ENCODE assay signal across 11 cellular contexts in genomic region chr15:52233405-52233804, GRCh38.
A peak's percentile ranks its signal among the peaks of the same experiment; 100 is the strongest.
DNase-seq lines count a peak whose midpoint lies in the region; ATAC-seq and TF ChIP-seq lines count a peak whose summit lies in the region.
"Had no signal": no experiment of that assay in that cellular context is flagged by ENCODE, and none has a peak within 500 bp of the region (broad histone marks: within the 10 kb centered on the region; RNA-seq: fewer than 3 reads in every experiment).

No MANE protein-coding gene starts in this region.

- no peak for TF ChIP-seq CTCF in NB4 (IDR thresholded peaks at IDR 0.05; ENCODE audit: low read depth, low read length)

- in situ Hi-C loops in ACHN (cut with HindIII; ENCODE audit: low pct_ligation_motif_present, low pct_unique_long_range_greater_than_20kb, low sequenced_read_pairs) = no loop called here

- TF ChIP-seq POLR2A in NB4 (IDR thresholded peaks at IDR 0.05; ENCODE audit: extremely low read depth, insufficient read length) = no peak

- DNase-seq in GF-D8 (lab: John Stamatoyannopoulos, UW) (peak; percentile 0), NB4 (ENCODE audit: low read depth) (peak; percentile 53), medulla oblongata (ENCODE audit: extremely low spot score) (peak; percentile 18), 8988T (no peak), COLO668 (lab: John Stamatoyannopoulos, UW; ENCODE audit: unreplicated experiment) (no peak), ACHN (no peak), NCI-H69 (lab: John Stamatoyannopoulos, UW) (no peak)
- DNase-seq: activated T-cell treated with anti-CD3 and anti-CD28 coated beads, Interleukin-2, amount 50 U/mL, for 72 hours; erythroblast; PC-3 had no signal

- peak; percentile 43 for ATAC-seq in GM21515 (IDR thresholded peaks at IDR 0.05; ENCODE audit: unreplicated experiment)
- ATAC-seq: activated T-cell treated with anti-CD3 and anti-CD28 coated beads, Interleukin-2, amount 50 U/mL, for 72 hours; PC-3 had no signal

- H3K4me3 ChIP-seq in NB4 (ENCODE audit: low read depth, low read length) = no peak overlapping the region

Comparison
In these comparisons a context has a peak if more than half of its experiments do, and no peak if none do; other contexts are left out.
1. DNase-seq: peak in GF-D8 (single experiment), NB4 (single experiment) and medulla oblongata (single experiment); none in 8988T (single experiment), COLO668 (single experiment), ACHN (single experiment) and NCI-H69 (single experiment).